Comparison of ENCODE assay signal across 30 cellular contexts in the genomic region with DNA sequence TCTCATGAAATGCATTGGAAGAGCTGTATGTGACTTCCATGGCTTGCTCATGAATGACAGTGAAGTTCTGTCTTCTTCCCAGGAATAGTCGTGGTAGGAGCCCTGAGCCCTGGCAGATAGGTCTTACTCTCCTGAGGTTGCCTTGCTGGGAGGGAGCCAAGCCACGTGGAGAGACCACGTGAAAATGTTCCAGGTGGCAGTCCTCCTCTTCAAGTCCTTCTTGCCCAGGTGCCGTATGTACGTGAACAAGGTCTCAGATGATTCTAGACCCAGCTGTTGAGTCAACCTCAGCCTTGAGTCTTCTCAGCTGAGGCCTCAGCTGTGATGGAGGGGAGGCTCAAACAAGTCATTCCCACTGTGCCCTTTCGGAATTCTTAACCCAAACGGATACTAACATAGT.
"Had no signal": no experiment of that assay in that cellular context is flagged by ENCODE, and none has a peak within 500 bp of the region (broad histone marks: within the 10 kb centered on the region; RNA-seq: fewer than 3 reads in every experiment).

No MANE protein-coding gene starts in this region.

- H3K4me1 ChIP-seq: ascending aorta, gastrocnemius medialis, right atrium auricular region, suprapubic skin, tibial artery had no signal

- H3K27ac ChIP-seq: ascending aorta, brain microvascular endothelial cell, coronary artery, dorsolateral prefrontal cortex, gastrocnemius medialis, right atrium auricular region, suprapubic skin, tibial artery had no signal

- H3K27me3 ChIP-seq: ascending aorta, brain microvascular endothelial cell, dorsolateral prefrontal cortex, gastrocnemius medialis, right atrium auricular region, suprapubic skin had no signal

- H3K36me3 ChIP-seq: ascending aorta, brain microvascular endothelial cell, gastrocnemius medialis, right atrium auricular region, suprapubic skin, tibial artery had no signal

- H3K4me1 Mint-ChIP-seq: neural crest cell had no signal

- H3K4me3 Mint-ChIP-seq: activated CD4-positive, alpha-beta memory T cell treated with anti-CD3 and anti-CD28 coated beads for 36 hours; activated naive CD4-positive, alpha-beta T cell treated with anti-CD3 and anti-CD28 coated beads for 36 hours; activated naive CD8-positive, alpha-beta T cell treated with anti-CD3 and anti-CD28 coated beads for 36 hours; activated T-helper 1 cell treated with anti-CD3 and anti-CD28 coated beads, Interleukin-12 subunit alpha, Interleukin-12 subunit beta, Interleukin-2, Interleukin-4 antibody, amounts not matched to agents 30 ng/mL and 10 ng/mL and 1 ng/mL, durations not matched to agents 14 hours and 24 hours and 36 hours; mesothelial cell of epicardium; naive thymus-derived CD4-positive, alpha-beta T cell; neural crest cell; stimulated activated memory B cell treated with anti-CD40 and anti-IgM and Interleukin-4, amounts not matched to agents 10 μg/mL and 1 μg/mL and 100 μg/mL, for 72 hours; stimulated activated naive CD8-positive, alpha-beta T cell treated with anti-CD3 and anti-CD28 coated beads, Interleukin-15, amount 100 ng/mL, for 72 hours; T-helper 2 cell treated with Interferon-gamma antibody and Interleukin-4, amounts not matched to agents 5 μg/mL and 100 μg/mL, for 36 hours had no signal

- H3K27me3 Mint-ChIP-seq: stimulated activated memory B cell treated with anti-CD40 and anti-IgM and Interleukin-4, amounts not matched to agents 10 μg/mL and 1 μg/mL and 100 μg/mL, for 72 hours had no signal

- H3K4me2 ChIP-seq: smooth muscle cell had no signal

- H3K9me3 Mint-ChIP-seq: activated CD4-positive, alpha-beta memory T cell treated with anti-CD3 and anti-CD28 coated beads for 36 hours; activated naive CD8-positive, alpha-beta T cell treated with anti-CD3 and anti-CD28 coated beads for 36 hours; stimulated activated memory B cell treated with anti-CD40 and anti-IgM and Interleukin-4, amounts not matched to agents 10 μg/mL and 1 μg/mL and 100 μg/mL, for 72 hours; stimulated activated naive CD8-positive, alpha-beta T cell treated with anti-CD3 and anti-CD28 coated beads, Interleukin-15, amount 100 ng/mL, for 72 hours; T-helper 2 cell treated with Interferon-gamma antibody and Interleukin-4, amounts not matched to agents 5 μg/mL and 100 μg/mL, for 36 hours had no signal

- DNase-seq: activated CD4-positive, alpha-beta memory T cell treated with anti-CD3 and anti-CD28 coated beads for 36 hours; activated CD4-positive, alpha-beta T cell treated with anti-CD3 and anti-CD28 coated beads for 4 hours; activated CD8-positive, alpha-beta memory T cell treated with anti-CD3 and anti-CD28 coated beads, Interleukin-2, amount 50 U/mL, for 4 hours; activated effector memory CD4-positive, alpha-beta T cell treated with anti-CD3 and anti-CD28 coated beads, Interleukin-2, amount 50 U/mL, for 16 hours; activated naive CD4-positive, alpha-beta T cell treated with anti-CD3 and anti-CD28 coated beads for 36 hours; activated naive CD8-positive, alpha-beta T cell treated with anti-CD3 and anti-CD28 coated beads for 36 hours; activated T-cell treated with anti-CD3 and anti-CD28 coated beads, Interleukin-2, amount 50 U/mL, for 1 hour; brain microvascular endothelial cell; dorsolateral prefrontal cortex; effector memory CD4-positive, alpha-beta T cell; gastrocnemius medialis; glutamatergic neuron; islet precursor cell; naive thymus-derived CD4-positive, alpha-beta T cell; nucleus accumbens; stimulated activated CD4-positive, alpha-beta T cell treated with anti-CD3 and anti-CD28 coated beads, Interleukin-1b, Interleukin-23, amount 100 ng/mL, for 48 hours; stimulated activated CD4-positive, alpha-beta T cell treated with anti-CD3 and anti-CD28 coated beads, Interleukin-4, amount 100 ng/mL, for 4 hours; stimulated activated CD8-positive, alpha-beta memory T cell treated with anti-CD3 and anti-CD28 coated beads, Interleukin-4, amount 100 ng/mL, for 48 hours; stimulated activated naive CD8-positive, alpha-beta T cell treated with anti-CD3 and anti-CD28 coated beads, Interleukin-15, amount 100 ng/mL, for 72 hours; tibial artery had no signal

- H3K27ac Mint-ChIP-seq: activated CD4-positive, alpha-beta memory T cell treated with anti-CD3 and anti-CD28 coated beads for 36 hours; activated naive CD4-positive, alpha-beta T cell treated with anti-CD3 and anti-CD28 coated beads for 36 hours; activated naive CD8-positive, alpha-beta T cell treated with anti-CD3 and anti-CD28 coated beads for 36 hours; activated T-helper 1 cell treated with anti-CD3 and anti-CD28 coated beads, Interleukin-12 subunit alpha, Interleukin-12 subunit beta, Interleukin-2, Interleukin-4 antibody, amounts not matched to agents 30 ng/mL and 10 ng/mL and 1 ng/mL, durations not matched to agents 14 hours and 24 hours and 36 hours; mesothelial cell of epicardium; naive thymus-derived CD4-positive, alpha-beta T cell; stimulated activated naive CD8-positive, alpha-beta T cell treated with anti-CD3 and anti-CD28 coated beads, Interleukin-15, amount 100 ng/mL, for 72 hours; T-helper 2 cell treated with Interferon-gamma antibody and Interleukin-4, amounts not matched to agents 5 μg/mL and 100 μg/mL, for 36 hours had no signal

- H3K9me3 ChIP-seq: ascending aorta, gastrocnemius medialis, suprapubic skin, tibial artery had no signal

- H3K36me3 Mint-ChIP-seq: activated CD4-positive, alpha-beta memory T cell treated with anti-CD3 and anti-CD28 coated beads for 36 hours; activated naive CD8-positive, alpha-beta T cell treated with anti-CD3 and anti-CD28 coated beads for 36 hours; mesothelial cell of epicardium; stimulated activated memory B cell treated with anti-CD40 and anti-IgM and Interleukin-4, amounts not matched to agents 10 μg/mL and 1 μg/mL and 100 μg/mL, for 72 hours had no signal

- H3K4me3 ChIP-seq: ascending aorta, coronary artery, dorsolateral prefrontal cortex, gastrocnemius medialis, right atrium auricular region, smooth muscle cell, suprapubic skin, tibial artery had no signal
